Comparison of ENCODE assay signal across 8 cellular contexts in genomic region chr19:50315773-50316448, GRCh38. TPM values are rescaled to one million over a fixed set of nuclear protein-coding genes. Genes with fewer than 3 reads are reported as not detected.
DNase-seq lines count a peak whose midpoint lies in the region; ATAC-seq and TF ChIP-seq lines count a peak whose summit lies in the region.

No MANE protein-coding gene starts in this region.

- no peak for DNase-seq in CD4-positive, alpha-beta memory T cell
- DNase-seq in GM20000 (ENCODE audit: low spot score): peak; percentile 86
- DNase-seq in RWPE2 (ENCODE audit: low spot score): no peak
- DNase-seq in left ventricle myocardium inferior: no peak
- DNase-seq in HuH-7 (ENCODE audit: low spot score): no peak
- no peak for DNase-seq in superior temporal gyrus (ENCODE audit: extremely low spot score)

- H3K27me3 ChIP-seq in CD4-positive, alpha-beta memory T cell (ENCODE audit: insufficient read depth, low read length): peaks cover 31% of the 10 kb centered on the region
- H3K27me3 ChIP-seq in RWPE2 (ENCODE audit: insufficient read depth, poor library complexity, severe bottlenecking): peaks cover 48% of the 10 kb centered on the region
- peaks cover 86% of the 10 kb centered on the region for H3K27me3 ChIP-seq in left ventricle myocardium inferior (ENCODE audit: low read depth)

- H3K4me3 ChIP-seq in CD4-positive, alpha-beta memory T cell (ENCODE audit: low read length in 2 of 2): no peak overlapping the region
- H3K4me3 ChIP-seq in RWPE2 (ENCODE audit: severe bottlenecking) (no peak overlapping the region), left ventricle myocardium inferior (peak overlapping the region; percentile 36)

- H3K4me1 ChIP-seq in CD4-positive, alpha-beta memory T cell (ENCODE audit: insufficient read depth, low read length): peaks cover 5% of the 10 kb centered on the region
- H3K4me1 ChIP-seq in RWPE2 (ENCODE audit: insufficient read depth, poor library complexity, severe bottlenecking) (no peaks in the 10 kb centered on the region), left ventricle myocardium inferior (peaks cover 9% of the 10 kb centered on the region)

- CTCF ChIA-PET in CD4-positive, alpha-beta memory T cell (lab: Charles Lee; ENCODE audit: partially characterized antibody): no interaction called here

- peak overlapping the region in 3 of 7 donors; percentile 35 to 71 (median 54) for H3K27ac Mint-ChIP-seq in CD4-positive, alpha-beta memory T cell

- peaks cover 5 to 19% (median 13%) of the 10 kb centered on the region in 4 donors for H3K4me1 Mint-ChIP-seq in CD4-positive, alpha-beta memory T cell

- H3K27ac ChIP-seq in CD4-positive, alpha-beta memory T cell (ENCODE audit: low read depth, low read length): no peak overlapping the region
- no peak overlapping the region for H3K27ac ChIP-seq in RWPE2 (ENCODE audit: poor library complexity, severe bottlenecking)
- H3K27ac ChIP-seq in left ventricle myocardium inferior (replicated peaks): no peak overlapping the region

- peak overlapping the region; percentile 15 to 77 (median 68) for H3K4me3 Mint-ChIP-seq in CD4-positive, alpha-beta memory T cell

- ATAC-seq in RWPE2 (ENCODE audit: low read depth) (peak; percentile 51; the same call in 2 of the 3 replicates), HG03135 (IDR thresholded peaks at IDR 0.05; ENCODE audit: unreplicated experiment) (no peak), HG02970 (IDR thresholded peaks at IDR 0.05; ENCODE audit: low FRiP score, unreplicated experiment) (no peak)

- H3K9me3 Mint-ChIP-seq in CD4-positive, alpha-beta memory T cell: peaks cover 0 to 6% (median 0%) of the 10 kb centered on the region in 8 donors

- no peaks in the 10 kb centered on the region for H3K9me3 ChIP-seq in CD4-positive, alpha-beta memory T cell (ENCODE audit: control insufficient read depth in 1 of 2, low read length in 2 of 2)
- H3K9me3 ChIP-seq in RWPE2 (ENCODE audit: severe bottlenecking) (no peaks in the 10 kb centered on the region), left ventricle myocardium inferior (replicated peaks) (no peaks in the 10 kb centered on the region)

- intact Hi-C loops in CD4-positive, alpha-beta memory T cell (cut with micrococcal nuclease): no loop called here
- intact Hi-C loops in left ventricle myocardium inferior (cut with micrococcal nuclease): no loop called here

- H3K36me3 Mint-ChIP-seq in CD4-positive, alpha-beta memory T cell: no peaks in the 10 kb centered on the region

- no peaks in the 10 kb centered on the region for H3K36me3 ChIP-seq in CD4-positive, alpha-beta memory T cell (ENCODE audit: insufficient read depth, low read length)
- H3K36me3 ChIP-seq in RWPE2 (ENCODE audit: low read depth): no peaks in the 10 kb centered on the region
- no peaks in the 10 kb centered on the region for H3K36me3 ChIP-seq in left ventricle myocardium inferior

- POLR2A ChIA-PET in CD4-positive, alpha-beta memory T cell (lab: Charles Lee; ENCODE audit: partially characterized antibody): no interaction called here

- H3K27me3 Mint-ChIP-seq in CD4-positive, alpha-beta memory T cell: peaks cover 29 to 49% of the 10 kb centered on the region in 2 donors

- no peak for TF ChIP-seq CTCF in GM20000 (IDR thresholded peaks at IDR 0.05; ENCODE audit: extremely low read depth, missing control alignments)
- no peak for TF ChIP-seq CTCF in RWPE2 (IDR thresholded peaks at IDR 0.05; ENCODE audit: poor library complexity, severe bottlenecking)
- TF ChIP-seq CTCF in left ventricle myocardium inferior (IDR thresholded peaks at IDR 0.05; ENCODE audit: borderline replicate concordance): no peak

RNA-seq across cellular contexts. Expression of gene KCNC3, which starts 13.3 kb away (rescaled TPM):
- total RNA-seq in CD4-positive, alpha-beta memory T cell: 1 to 10 TPM; 1.6 to 1.7 TPM
- not detected for polyA plus RNA-seq in CD4-positive, alpha-beta memory T cell
- total RNA-seq in left ventricle myocardium inferior: 2.6 TPM

RNA-seq across cellular contexts. Expression of gene NAPSA, which starts 49.5 kb away (rescaled TPM):
- total RNA-seq in CD4-positive, alpha-beta memory T cell: 1 to 10 TPM; 4.8 to 6.6 TPM
- polyA plus RNA-seq in CD4-positive, alpha-beta memory T cell: under 1 TPM; 0.57 to 0.61 TPM
- 0.05 TPM for total RNA-seq in left ventricle myocardium inferior
